22 cellular contexts compared by ENCODE assay signal in the genomic region with DNA sequence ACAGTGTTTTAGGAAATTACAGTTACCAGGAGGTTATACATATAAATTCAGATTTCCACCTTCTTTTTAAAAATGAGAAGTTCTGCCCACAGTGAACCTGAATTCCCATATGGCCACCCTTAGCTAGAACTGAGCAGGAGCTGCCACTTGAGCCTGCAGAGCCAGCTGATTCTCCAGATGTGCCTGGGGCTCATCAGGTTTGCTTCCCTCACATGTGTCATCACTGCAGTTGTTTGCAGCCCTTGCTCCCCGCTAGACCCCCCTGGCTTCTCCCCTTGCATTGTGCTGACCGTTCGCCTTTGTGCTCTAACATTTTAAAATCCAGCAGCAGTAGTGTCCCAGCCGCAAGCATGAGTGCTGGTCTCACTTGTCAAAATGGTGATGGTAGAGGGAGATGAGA.
DNase-seq lines count a peak whose midpoint lies in the region; ATAC-seq, FAIRE-seq and TF ChIP-seq lines count a peak whose summit lies in the region.
"Had no signal": no experiment of that assay in that cellular context is flagged by ENCODE, and none has a peak within 500 bp of the region (broad histone marks: within the 10 kb centered on the region; RNA-seq: fewer than 3 reads in every experiment).

No MANE protein-coding gene starts in this region.

- no peak overlapping the region for H3K4me2 ChIP-seq in IMR-90 (ENCODE audit: low read depth, low read length)
- no peak overlapping the region for H3K4me2 ChIP-seq in GM12878 (ENCODE audit: control insufficient read depth, insufficient read depth)
- H3K4me2 ChIP-seq in osteoblast (ENCODE audit: insufficient read depth, low read length): peak overlapping the region; percentile 78
- H3K4me2 ChIP-seq: GM23338 had no signal

- TF ChIP-seq EP300 in GM12878 (IDR thresholded peaks at IDR 0.05; ENCODE audit: borderline replicate concordance in 1 of 2, control insufficient read depth in 1 of 2, low read depth in 2 of 2, low read length in 2 of 2) (no peak), transverse colon (IDR thresholded peaks at IDR 0.05; ENCODE audit: low read depth) (no peak)

- peak overlapping the region; percentile 56; the same call in 1 of the 2 replicates for H2BK120ac ChIP-seq in IMR-90 (ENCODE audit: low read depth, low read length)

- H3K4me3 ChIP-seq in CD8-positive, alpha-beta memory T cell (ENCODE audit: low read length): no peak overlapping the region
- H3K4me3 ChIP-seq in IMR-90 (ENCODE audit: insufficient read depth, low read depth, low read length) (no peak overlapping the region), GM12878 (no peak overlapping the region), osteoblast (ENCODE audit: insufficient read depth, low read length) (peak overlapping the region; percentile 3), transverse colon (no peak overlapping the region)
- H3K4me3 ChIP-seq: GM23338, SJCRH30, thoracic aorta had no signal

- H3K9ac ChIP-seq in IMR-90 (ENCODE audit: low read depth, low read length) (no peak overlapping the region), GM12878 (ENCODE audit: control insufficient read depth, insufficient read depth, low read length) (no peak overlapping the region)

- H3K27ac Mint-ChIP-seq in CD8-positive, alpha-beta memory T cell: peak overlapping the region in 5 of 8 donors; percentile 1 to 67 (median 8)
- H3K27ac Mint-ChIP-seq in activated T-helper 2 cell treated with anti-CD3 and anti-CD28 coated beads, Interferon-gamma antibody, Interleukin-2, Interleukin-4, amounts not matched to agents 10 μg/mL and 5 μg/mL and 100 μg/mL, durations not matched to agents 14 hours and 24 hours and 36 hours: no peak overlapping the region
- H3K27ac Mint-ChIP-seq: activated CD4-positive, alpha-beta memory T cell treated with anti-CD3 and anti-CD28 coated beads, Interleukin-2, amount 10 ng/mL, durations not matched to agents 7 days and 5 days; activated naive CD4-positive, alpha-beta T cell treated with anti-CD3 and anti-CD28 coated beads, Interleukin-2, amount 50 U/mL, for 72 hours; GM23338 had no signal

- peak overlapping the region; percentile 37; the same call in 1 of the 2 replicates for H2AK5ac ChIP-seq in IMR-90 (ENCODE audit: low read depth, low read length)

- in situ Hi-C loops in IMR-90 (cut with MboI; ENCODE audit: low sequenced_read_pairs): no loop called here
- in situ Hi-C loops in GM12878 (cut with MboI): no loop called here
- in situ Hi-C loops in transverse colon (cut with MboI; ENCODE audit: low pct_ligation_motif_present in 1 of 4, low pct_unique_long_range_greater_than_20kb in 1 of 4, low sequenced_read_pairs in 3 of 4): no loop called here

- RAD21 ChIA-PET in GM12878 (lab: Charles Lee; ENCODE audit: unreplicated experiment): no interaction called here

- POLR2A ChIA-PET in CD8-positive, alpha-beta memory T cell (lab: Charles Lee): interaction anchor here (0.6 kb wide), 1 partner anchor 17 kb away, joined by 3 read pairs; no protein-coding TSS in a partner anchor
- POLR2A ChIA-PET in IMR-90 (lab: Charles Lee; ENCODE audit: unreplicated experiment) (interaction anchor here (0.6 kb wide), 1 partner anchor 131 kb away, joined by 3 read pairs; a partner anchor contains a TSS), GM12878 (lab: Charles Lee) (no interaction called here)

- H2AFZ ChIP-seq in IMR-90 (replicated peaks; ENCODE audit: low read length, poor library complexity) (peak overlapping the region; percentile 36), GM12878 (ENCODE audit: control insufficient read depth, low read depth, low read length) (no peak overlapping the region), osteoblast (ENCODE audit: low read length) (no peak overlapping the region)
- H2AFZ ChIP-seq: GM23338 had no signal

- intact Hi-C loops in IMR-90 (cut with micrococcal nuclease): no loop called here
- intact Hi-C loops in GM12878 (cut with micrococcal nuclease; ENCODE audit: unreplicated experiment): no loop called here
- intact Hi-C loops in transverse colon (cut with DNase I; ENCODE audit: low total_unique reads): no loop called here
- intact Hi-C loops in activated T-helper 2 cell treated with anti-CD3 and anti-CD28 coated beads, Interferon-gamma antibody, Interleukin-2, Interleukin-4, amounts not matched to agents 10 μg/mL and 5 μg/mL and 100 μg/mL, durations not matched to agents 14 hours and 24 hours and 36 hours (cut with micrococcal nuclease): no loop called here

- H4K8ac ChIP-seq in IMR-90 (ENCODE audit: low read depth in 2 of 2, low read length in 2 of 2): peak overlapping the region in 1 of 2 experiments; percentile 7; a peak in 1 of 4 replicates

- H3K36me3 ChIP-seq in CD8-positive, alpha-beta memory T cell (ENCODE audit: insufficient read depth, low read length): no peaks in the 10 kb centered on the region
- H3K36me3 ChIP-seq in IMR-90 (ENCODE audit: control insufficient read depth, insufficient read depth, low read length) (no peaks in the 10 kb centered on the region), GM12878 (ENCODE audit: control insufficient read depth in 2 of 2, insufficient read depth in 2 of 2, low read length in 1 of 2) (no peaks in the 10 kb centered on the region), osteoblast (ENCODE audit: insufficient read depth, low read length) (no peaks in the 10 kb centered on the region), transverse colon (no peaks in the 10 kb centered on the region)
- H3K36me3 ChIP-seq: SJCRH30, thoracic aorta had no signal

- no peak overlapping the region for H3K56ac ChIP-seq in IMR-90 (ENCODE audit: extremely low read depth, insufficient read depth, low read length)

- H3K9me1 ChIP-seq in IMR-90 (ENCODE audit: insufficient read depth, low read length): peaks cover 13% of the 10 kb centered on the region

- TF ChIP-seq POLR2A in IMR-90 (IDR thresholded peaks at IDR 0.05; ENCODE audit: low read depth, low read length) (no peak), GM12878 (IDR thresholded peaks at IDR 0.05; ENCODE audit: low read depth, low read length) (no peak), transverse colon (IDR thresholded peaks at IDR 0.05) (no peak)

- peaks cover 69 to 91% (median 85%) of the 10 kb centered on the region in 3 donors for H3K4me1 Mint-ChIP-seq in CD8-positive, alpha-beta memory T cell
- peaks cover 26% of the 10 kb centered on the region for H3K4me1 Mint-ChIP-seq in activated T-helper 2 cell treated with anti-CD3 and anti-CD28 coated beads, Interferon-gamma antibody, Interleukin-2, Interleukin-4, amounts not matched to agents 10 μg/mL and 5 μg/mL and 100 μg/mL, durations not matched to agents 14 hours and 24 hours and 36 hours (ENCODE audit: low read depth)

- H3K79me2 ChIP-seq in GM12878 (ENCODE audit: control insufficient read depth, insufficient read depth, low read length) (peaks cover 2% of the 10 kb centered on the region), osteoblast (ENCODE audit: insufficient read depth, low read length) (peaks cover 78% of the 10 kb centered on the region)

- CTCF ChIA-PET in CD8-positive, alpha-beta memory T cell (lab: Charles Lee): no interaction called here
- CTCF ChIA-PET in IMR-90 (lab: Yijun Ruan, JAX) (no interaction called here), GM12878 (lab: Yijun Ruan, JAX) (interaction anchor here (0.8 kb wide), 1 partner anchor 65 kb away, joined by 3 read pairs; no protein-coding TSS in a partner anchor)

- no peak; the same call in 1 of the 2 replicates for ATAC-seq in IMR-90 (ENCODE audit: low read depth)
- no peak for ATAC-seq in GM12878
- ATAC-seq: activated naive CD4-positive, alpha-beta T cell treated with anti-CD3 and anti-CD28 coated beads, Interleukin-2, amount 50 U/mL, for 72 hours; GM23338 had no signal

- H3K14ac ChIP-seq in IMR-90 (replicated peaks; ENCODE audit: low read depth, low read length): peak overlapping the region; percentile 47; the same call in 1 of the 2 replicates

- H2BK5ac ChIP-seq in IMR-90 (ENCODE audit: low read depth, low read length, poor library complexity, severe bottlenecking): peak overlapping the region; percentile 95

- no peak for TF ChIP-seq CTCF in IMR-90 (conservative IDR thresholded peaks at IDR 0.05; ENCODE audit: low read depth, low read length)
- TF ChIP-seq CTCF in GM12878 (IDR thresholded peaks at IDR 0.05 in 2 of 3, conservative IDR thresholded peaks at IDR 0.05 in 1 of 3; ENCODE audit: control insufficient read depth in 2 of 3, extremely low read depth in 1 of 3, insufficient read depth in 1 of 3, low read depth in 3 of 3, low read length in 3 of 3): no peak
- TF ChIP-seq CTCF in osteoblast (IDR thresholded peaks at IDR 0.05; ENCODE audit: extremely low read depth, low read depth, low read length): no peak
- TF ChIP-seq CTCF in transverse colon (IDR thresholded peaks at IDR 0.05): no peak

- no peaks in the 10 kb centered on the region for H3K9me3 Mint-ChIP-seq in CD8-positive, alpha-beta memory T cell
- H3K9me3 Mint-ChIP-seq in activated T-helper 2 cell treated with anti-CD3 and anti-CD28 coated beads, Interferon-gamma antibody, Interleukin-2, Interleukin-4, amounts not matched to agents 10 μg/mL and 5 μg/mL and 100 μg/mL, durations not matched to agents 14 hours and 24 hours and 36 hours: no peaks in the 10 kb centered on the region
- H3K9me3 Mint-ChIP-seq: activated CD4-positive, alpha-beta memory T cell treated with anti-CD3 and anti-CD28 coated beads, Interleukin-2, amount 10 ng/mL, durations not matched to agents 7 days and 5 days; activated naive CD4-positive, alpha-beta T cell treated with anti-CD3 and anti-CD28 coated beads, Interleukin-2, amount 50 U/mL, for 72 hours; GM23338 had no signal

- H2BK20ac ChIP-seq in IMR-90 (ENCODE audit: low read depth, low read length): peak overlapping the region; percentile 15; the same call in 1 of the 2 replicates

- H3K23ac ChIP-seq in IMR-90 (ENCODE audit: low read depth, low read length): no peak overlapping the region

- no peak for DNase-seq in CD8-positive, alpha-beta memory T cell
- DNase-seq in IMR-90 (no peak), GM12878 (ENCODE audit: low read depth, low spot score) (no peak), osteoblast (ENCODE audit: insufficient read length, low spot score, missing footprints) (peak; percentile 3), transverse colon (no peak), T-helper 1 cell (no peak)
- no peak for DNase-seq in activated T-helper 2 cell treated with anti-CD3 and anti-CD28 coated beads, Interferon-gamma antibody, Interleukin-2, Interleukin-4, amounts not matched to agents 10 μg/mL and 5 μg/mL and 100 μg/mL, durations not matched to agents 14 hours and 24 hours and 36 hours (ENCODE audit: low spot score)
- DNase-seq: activated CD4-positive, alpha-beta memory T cell treated with anti-CD3 and anti-CD28 coated beads, Interleukin-2, amount 10 ng/mL, durations not matched to agents 7 days and 5 days; activated CD4-positive, CD25-positive, alpha-beta regulatory T cell; activated T-cell treated with anti-CD3 and anti-CD28 coated beads, Interleukin-2, amount 50 U/mL, for 1 hour; Karpas-422; NCI-H1092; NCI-H2081 treated with DMSO at 0.1 percent for 48 hours; NCI-H526; SJCRH30; T-helper 9 cell had no signal

- H3K4me3 Mint-ChIP-seq in CD8-positive, alpha-beta memory T cell: peak overlapping the region in 2 of 7 donors; percentile 13 to 20
- no peak overlapping the region for H3K4me3 Mint-ChIP-seq in activated T-helper 2 cell treated with anti-CD3 and anti-CD28 coated beads, Interferon-gamma antibody, Interleukin-2, Interleukin-4, amounts not matched to agents 10 μg/mL and 5 μg/mL and 100 μg/mL, durations not matched to agents 14 hours and 24 hours and 36 hours (ENCODE audit: low read depth)
- H3K4me3 Mint-ChIP-seq: activated CD4-positive, alpha-beta memory T cell treated with anti-CD3 and anti-CD28 coated beads, Interleukin-2, amount 10 ng/mL, durations not matched to agents 7 days and 5 days; GM23338 had no signal

- dilution Hi-C loops in IMR-90 (cut with HindIII; ENCODE audit: low sequenced_read_pairs, unreplicated experiment): no loop called here

- H3K27me3 Mint-ChIP-seq in CD8-positive, alpha-beta memory T cell: no peaks in the 10 kb centered on the region
- H3K27me3 Mint-ChIP-seq in activated T-helper 2 cell treated with anti-CD3 and anti-CD28 coated beads, Interferon-gamma antibody, Interleukin-2, Interleukin-4, amounts not matched to agents 10 μg/mL and 5 μg/mL and 100 μg/mL, durations not matched to agents 14 hours and 24 hours and 36 hours (ENCODE audit: low read depth): no peaks in the 10 kb centered on the region
- H3K27me3 Mint-ChIP-seq: activated CD4-positive, alpha-beta memory T cell treated with anti-CD3 and anti-CD28 coated beads, Interleukin-2, amount 10 ng/mL, durations not matched to agents 7 days and 5 days had no signal

- H3K18ac ChIP-seq in IMR-90 (ENCODE audit: low read depth, low read length): peak overlapping the region; percentile 3; the same call in 1 of the 2 replicates

- no peaks in the 10 kb centered on the region for H3K9me3 ChIP-seq in CD8-positive, alpha-beta memory T cell (ENCODE audit: low read length)
- H3K9me3 ChIP-seq in IMR-90 (ENCODE audit: control insufficient read depth, insufficient read depth, low read length) (no peaks in the 10 kb centered on the region), GM12878 (replicated peaks; ENCODE audit: control insufficient read depth, insufficient read depth, low read length) (no peaks in the 10 kb centered on the region), osteoblast (ENCODE audit: low read depth, low read length) (no peaks in the 10 kb centered on the region), transverse colon (no peaks in the 10 kb centered on the region)
- H3K9me3 ChIP-seq: SJCRH30, thoracic aorta had no signal

- H3K27me3 ChIP-seq in CD8-positive, alpha-beta memory T cell (ENCODE audit: insufficient read depth, low read length, poor library complexity, severe bottlenecking): no peaks in the 10 kb centered on the region
- H3K27me3 ChIP-seq in IMR-90 (ENCODE audit: control insufficient read depth, insufficient read depth, low read length) (no peaks in the 10 kb centered on the region), GM12878 (replicated peaks in 1 of 2; ENCODE audit: control insufficient read depth in 2 of 2, insufficient read depth in 2 of 2, low read length in 1 of 2) (no peaks in the 10 kb centered on the region), osteoblast (ENCODE audit: insufficient read depth, low read length) (no peaks in the 10 kb centered on the region), transverse colon (no peaks in the 10 kb centered on the region)
- H3K27me3 ChIP-seq: SJCRH30 had no signal

- WGBS in IMR-90 (ENCODE audit: extremely low coverage in 2 of 2, insufficient read length in 1 of 2), 2 experiments: no CpG with 5 or more reads among the region's 4 CpGs
- WGBS in GM12878 (ENCODE audit: insufficient coverage, insufficient replicate concordance, low lambda C conversion rate, missing lambda C conversion rate): 89% methylated on average over 4 of the region's 4 CpGs
- WGBS in transverse colon (ENCODE audit: low coverage in 1 of 2), 2 donors: 90 to 91% methylated on average over 3 to 4 of the region's 4 CpGs

- H4K91ac ChIP-seq in IMR-90 (ENCODE audit: insufficient read depth, low read depth, low read length): peak overlapping the region; percentile 40

- H3K4ac ChIP-seq in IMR-90 (ENCODE audit: low read depth, low read length): peak overlapping the region; percentile 68

- H2BK15ac ChIP-seq in IMR-90 (ENCODE audit: low read depth, low read length): peak overlapping the region; percentile 38; the same call in 1 of the 3 replicates

- H2AK9ac ChIP-seq in IMR-90 (replicated peaks; ENCODE audit: low read depth, low read length, poor library complexity): no peak overlapping the region

- peaks cover 0 to 11% (median under 1%) of the 10 kb centered on the region in 3 donors for H3K36me3 Mint-ChIP-seq in CD8-positive, alpha-beta memory T cell
- peaks cover 8% of the 10 kb centered on the region for H3K36me3 Mint-ChIP-seq in activated T-helper 2 cell treated with anti-CD3 and anti-CD28 coated beads, Interferon-gamma antibody, Interleukin-2, Interleukin-4, amounts not matched to agents 10 μg/mL and 5 μg/mL and 100 μg/mL, durations not matched to agents 14 hours and 24 hours and 36 hours (ENCODE audit: low read depth)

- H4K5ac ChIP-seq in IMR-90 (ENCODE audit: low read depth, low read length): peak overlapping the region; percentile 15; the same call in 1 of the 2 replicates

- TF ChIP-seq RAD21 in IMR-90 (IDR thresholded peaks at IDR 0.05; ENCODE audit: low read length): no peak
- TF ChIP-seq RAD21 in GM12878 (IDR thresholded peaks at IDR 0.05; ENCODE audit: insufficient read depth, low read depth, low read length): no peak

- H3K79me1 ChIP-seq in IMR-90 (ENCODE audit: low read depth in 1 of 2, low read length in 2 of 2): peaks cover 11 to 59% of the 10 kb centered on the region in 2 experiments

- H4K20me1 ChIP-seq in IMR-90 (ENCODE audit: insufficient read depth, low read length) (peaks cover 5% of the 10 kb centered on the region; the same call in 1 of the 2 replicates), GM12878 (ENCODE audit: control insufficient read depth, insufficient read depth) (no peaks in the 10 kb centered on the region), osteoblast (ENCODE audit: insufficient read depth, low read length) (peaks cover 6% of the 10 kb centered on the region)

- H3K4me1 ChIP-seq in CD8-positive, alpha-beta memory T cell (ENCODE audit: insufficient read depth, low read length): peaks cover 23% of the 10 kb centered on the region
- peaks cover 10% of the 10 kb centered on the region for H3K4me1 ChIP-seq in IMR-90 (ENCODE audit: control insufficient read depth, insufficient read depth, low read length)
- H3K4me1 ChIP-seq in GM12878 (ENCODE audit: control insufficient read depth, insufficient read depth, low read length): no peaks in the 10 kb centered on the region
- peaks cover 43% of the 10 kb centered on the region for H3K4me1 ChIP-seq in osteoblast (ENCODE audit: insufficient read depth, low read length)
- H3K4me1 ChIP-seq in transverse colon: peaks cover 4 to 27% (median 13%) of the 10 kb centered on the region in 4 donors
- H3K4me1 ChIP-seq: SJCRH30 had no signal

- SMC1A ChIA-PET in GM12878 (lab: Charles Lee; ENCODE audit: uncharacterized antibody, unreplicated experiment): interaction anchor here (1.4 kb wide), 1 partner anchor 65 kb away, joined by 4 read pairs; no protein-coding TSS in a partner anchor

- no peak overlapping the region for H3K27ac ChIP-seq in CD8-positive, alpha-beta memory T cell (ENCODE audit: low read depth, low read length)
- H3K27ac ChIP-seq in IMR-90 (ENCODE audit: insufficient read depth, low read length) (peak overlapping the region; percentile 8; the same call in 1 of the 2 replicates), GM12878 (ENCODE audit: control insufficient read depth, insufficient read depth) (no peak overlapping the region), osteoblast (ENCODE audit: low read depth, low read length) (peak overlapping the region; percentile 89), transverse colon (no peak overlapping the region)
- H3K27ac ChIP-seq: SJCRH30, thoracic aorta had no signal

- peak; percentile 62 for FAIRE-seq in GM12878 (lab: Jason Lieb, UNC)
- FAIRE-seq: colon, endometrium, G401.6 had no signal

- BruUV-seq in IMR-90 (replicated peaks; lab: Mats Ljungman, UMichigan): no TSS peak
- no TSS peak for BruUV-seq in GM12878 (replicated peaks; lab: Mats Ljungman, UMichigan)

Comparison
In these comparisons a context has a peak if more than half of its experiments do, and no peak if none do; other contexts are left out.
1. H3K27ac ChIP-seq: peak in IMR-90 (single experiment) and osteoblast (single experiment); none in CD8-positive, alpha-beta memory T cell (single experiment), GM12878 (single experiment) and transverse colon (0 of 4).